Comparison of ENCODE assay signal across 8 cellular contexts in the genomic region with DNA sequence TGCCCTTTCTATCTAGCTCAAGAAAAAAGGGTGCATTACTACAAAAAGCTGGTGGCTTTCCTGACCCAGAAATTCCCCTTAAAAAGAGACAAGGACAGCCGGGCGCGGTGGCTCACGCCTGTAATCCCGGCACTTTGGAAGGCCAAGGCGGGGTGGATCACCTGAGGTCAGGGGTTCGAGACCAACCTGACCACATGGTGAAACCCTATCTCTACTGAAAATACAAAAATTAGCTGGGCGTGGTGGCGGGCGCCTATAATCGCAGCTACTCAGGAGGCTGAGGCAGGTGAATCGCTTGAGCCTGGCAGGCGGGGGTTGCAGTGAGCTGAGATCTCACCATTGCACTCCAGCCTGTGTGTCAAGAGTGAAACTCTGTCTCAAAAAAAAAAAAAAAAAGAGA.
DNase-seq lines count a peak whose midpoint lies in the region; ATAC-seq and TF ChIP-seq lines count a peak whose summit lies in the region.
"Not testable (repeated sequence)": the region's sequence is repeated elsewhere in the genome, so short reads cannot be mapped to it uniquely, and the experiment has no call there.

No MANE protein-coding gene starts in this region.

- ATAC-seq in T-cell (replicated peaks in 1 of 4); activated naive CD8-positive, alpha-beta T cell treated with anti-CD3 and anti-CD28 coated beads, Interleukin-2, amount 10 ng/mL, durations not matched to agents 7 days and 5 days (ENCODE audit: low read depth); stimulated activated memory B cell treated with anti-CD40 and anti-IgM and Interleukin-4, amounts not matched to agents 10 μg/mL and 1 μg/mL and 100 μg/mL, for 72 hours: not testable (repeated sequence)

- POLR2A ChIA-PET in T-cell (lab: Charles Lee): interaction anchor here (0.6 to 0.7 kb wide), 4 partner anchors 20 to 396 kb away, joined by 3 to 5 read pairs (median 4); no protein-coding TSS in a partner anchor
- POLR2A ChIA-PET in activated naive CD8-positive, alpha-beta T cell treated with anti-CD3 and anti-CD28 coated beads, Interleukin-2, amount 10 ng/mL, durations not matched to agents 7 days and 5 days (lab: Charles Lee): interaction anchor here (1.2 to 1.5 kb wide), 2 partner anchors 23 to 28 kb away, joined by 6 to 7 read pairs; no protein-coding TSS in a partner anchor

- TF ChIP-seq CTCF in nephron (IDR thresholded peaks at IDR 0.05; ENCODE audit: unreplicated experiment in 3 of 3): not testable (repeated sequence)

- H3K9ac ChIP-seq in BLaER1 (peak overlapping the region; percentile 73), iPS-18a (ENCODE audit: low read length) (peak overlapping the region; percentile 65)
- not testable (repeated sequence) for H3K9ac ChIP-seq in HUES6 (ENCODE audit: low read length)

- H3K4me1 Mint-ChIP-seq in T-cell (peaks cover 27 to 42% (median 34%) of the 10 kb centered on the region in 3 donors), nephron (peaks cover 52% of the 10 kb centered on the region)
- H3K4me1 Mint-ChIP-seq in activated naive CD8-positive, alpha-beta T cell treated with anti-CD3 and anti-CD28 coated beads, Interleukin-2, amount 10 ng/mL, durations not matched to agents 7 days and 5 days: peaks cover 19% of the 10 kb centered on the region
- peaks cover 63% of the 10 kb centered on the region for H3K4me1 Mint-ChIP-seq in stimulated activated memory B cell treated with anti-CD40 and anti-IgM and Interleukin-4, amounts not matched to agents 10 μg/mL and 1 μg/mL and 100 μg/mL, for 72 hours

- H3K4me3 ChIP-seq in BLaER1 (peak overlapping the region; percentile 59), HUES6 (ENCODE audit: low read depth, low read length) (peak overlapping the region; percentile 67), iPS-18a (ENCODE audit: low read length) (peak overlapping the region; percentile 72)
- H3K4me3 ChIP-seq in effector memory CD4-positive, alpha-beta T cell (ENCODE audit: insufficient read depth, low read depth, low read length, poor library complexity, severe bottlenecking): peak overlapping the region; percentile 55

- H3K4me1 ChIP-seq in BLaER1 (peaks cover 70% of the 10 kb centered on the region), HUES6 (ENCODE audit: control insufficient read depth, insufficient read depth, low read length) (peaks cover 23% of the 10 kb centered on the region), iPS-18a (ENCODE audit: control insufficient read depth, low read depth, low read length) (peaks cover 12% of the 10 kb centered on the region)
- H3K4me1 ChIP-seq in effector memory CD4-positive, alpha-beta T cell (ENCODE audit: control insufficient read depth, insufficient read depth, low read length, poor library complexity, severe bottlenecking): not testable (repeated sequence)

- H3K36me3 ChIP-seq in BLaER1: peaks cover 32% of the 10 kb centered on the region
- H3K36me3 ChIP-seq in HUES6 (ENCODE audit: control insufficient read depth, insufficient read depth, low read length); effector memory CD4-positive, alpha-beta T cell (ENCODE audit: control insufficient read depth, insufficient read depth, low read length); iPS-18a (ENCODE audit: control insufficient read depth, low read depth, low read length): not testable (repeated sequence)

- H3K36me3 Mint-ChIP-seq in T-cell; activated naive CD8-positive, alpha-beta T cell treated with anti-CD3 and anti-CD28 coated beads, Interleukin-2, amount 10 ng/mL, durations not matched to agents 7 days and 5 days; stimulated activated memory B cell treated with anti-CD40 and anti-IgM and Interleukin-4, amounts not matched to agents 10 μg/mL and 1 μg/mL and 100 μg/mL, for 72 hours: not testable (repeated sequence)
- H3K36me3 Mint-ChIP-seq in nephron (ENCODE audit: low read depth): peaks cover 12% of the 10 kb centered on the region

- peak overlapping the region; percentile 86 for H3K4me2 ChIP-seq in BLaER1

- H3K9me3 ChIP-seq in BLaER1: peaks cover 16% of the 10 kb centered on the region
- not testable (repeated sequence) for H3K9me3 ChIP-seq in HUES6 (ENCODE audit: control insufficient read depth, insufficient read depth, low read depth, low read length); effector memory CD4-positive, alpha-beta T cell (ENCODE audit: control insufficient read depth, low read length); iPS-18a (ENCODE audit: control insufficient read depth, low read depth, low read length)

- H3K9me3 Mint-ChIP-seq in T-cell; activated naive CD8-positive, alpha-beta T cell treated with anti-CD3 and anti-CD28 coated beads, Interleukin-2, amount 10 ng/mL, durations not matched to agents 7 days and 5 days; nephron; stimulated activated memory B cell treated with anti-CD40 and anti-IgM and Interleukin-4, amounts not matched to agents 10 μg/mL and 1 μg/mL and 100 μg/mL, for 72 hours: not testable (repeated sequence)

- peak overlapping the region; percentile 77 for H3K27ac ChIP-seq in BLaER1
- not testable (repeated sequence) for H3K27ac ChIP-seq in HUES6 (ENCODE audit: low read depth, low read length); iPS-18a (ENCODE audit: low read length)
- H3K27ac ChIP-seq in effector memory CD4-positive, alpha-beta T cell (ENCODE audit: insufficient read depth, low read length, poor library complexity, severe bottlenecking): peak overlapping the region; percentile 61

- H3K27ac Mint-ChIP-seq in T-cell (peak overlapping the region; percentile 97 to 98), nephron (peak overlapping the region; percentile 77 to 97 (median 97))
- H3K27ac Mint-ChIP-seq in activated naive CD8-positive, alpha-beta T cell treated with anti-CD3 and anti-CD28 coated beads, Interleukin-2, amount 10 ng/mL, durations not matched to agents 7 days and 5 days: not testable (repeated sequence)
- H3K27ac Mint-ChIP-seq in stimulated activated memory B cell treated with anti-CD40 and anti-IgM and Interleukin-4, amounts not matched to agents 10 μg/mL and 1 μg/mL and 100 μg/mL, for 72 hours: peak overlapping the region; percentile 81

- not testable (repeated sequence) for H3K27me3 Mint-ChIP-seq in T-cell; activated naive CD8-positive, alpha-beta T cell treated with anti-CD3 and anti-CD28 coated beads, Interleukin-2, amount 10 ng/mL, durations not matched to agents 7 days and 5 days; nephron (ENCODE audit: low read depth)
- H3K27me3 Mint-ChIP-seq in stimulated activated memory B cell treated with anti-CD40 and anti-IgM and Interleukin-4, amounts not matched to agents 10 μg/mL and 1 μg/mL and 100 μg/mL, for 72 hours: peaks cover 35% of the 10 kb centered on the region

- CTCF ChIA-PET in T-cell (lab: Charles Lee): interaction anchor here (0.5 to 1.6 kb wide), 5 partner anchors 9 to 60 kb away, joined by 3 to 4 read pairs (median 3); no protein-coding TSS in a partner anchor

- not testable (repeated sequence) for DNase-seq in T-cell; activated naive CD8-positive, alpha-beta T cell treated with anti-CD3 and anti-CD28 coated beads, Interleukin-2, amount 10 ng/mL, durations not matched to agents 7 days and 5 days; effector memory CD4-positive, alpha-beta T cell

- H4K20me1 ChIP-seq in BLaER1: peaks cover 50% of the 10 kb centered on the region

- not testable (repeated sequence) for H3K27me3 ChIP-seq in BLaER1; HUES6 (ENCODE audit: control insufficient read depth, insufficient read depth, low read length); effector memory CD4-positive, alpha-beta T cell (replicated peaks; ENCODE audit: control insufficient read depth, insufficient read depth, low read length, poor library complexity, severe bottlenecking); iPS-18a (ENCODE audit: control insufficient read depth, insufficient read depth, low read length)

- H3K4me3 Mint-ChIP-seq in T-cell (peak overlapping the region; percentile 87 to 93 (median 93)), nephron (peak overlapping the region; percentile 61 to 83 (median 82))
- H3K4me3 Mint-ChIP-seq in activated naive CD8-positive, alpha-beta T cell treated with anti-CD3 and anti-CD28 coated beads, Interleukin-2, amount 10 ng/mL, durations not matched to agents 7 days and 5 days: peak overlapping the region; percentile 92
- peak overlapping the region; percentile 83 for H3K4me3 Mint-ChIP-seq in stimulated activated memory B cell treated with anti-CD40 and anti-IgM and Interleukin-4, amounts not matched to agents 10 μg/mL and 1 μg/mL and 100 μg/mL, for 72 hours
